In genomic region chr9:122383992-122384461, GRCh38 we compare ENCODE assay signal across 12 cellular contexts. TPM values are rescaled to one million over a fixed set of nuclear protein-coding genes. Genes with fewer than 3 reads are reported as not detected.
DNase-seq lines count a peak whose midpoint lies in the region; ATAC-seq, FAIRE-seq and TF ChIP-seq lines count a peak whose summit lies in the region.
"Had no signal": no experiment of that assay in that cellular context is flagged by ENCODE, and none has a peak within 500 bp of the region (broad histone marks: within the 10 kb centered on the region; RNA-seq: fewer than 3 reads in every experiment).

No MANE protein-coding gene starts in this region.

- H3K27ac ChIP-seq in BLaER1 (no peak overlapping the region; the same call in 1 of the 2 replicates), HepG2 (ENCODE audit: extremely low read length, insufficient read depth, low read length) (no peak overlapping the region)
- H3K27ac ChIP-seq: brain microvascular endothelial cell had no signal

- no peak for ATAC-seq in HepG2

- DNase-seq in HFF-Myc (ENCODE audit: extremely low read depth, low read depth): peak; percentile 81
- DNase-seq in bronchial epithelial cell (ENCODE audit: low read depth): peak; percentile 77
- no peak for DNase-seq in HepG2 (ENCODE audit: low spot score)
- DNase-seq in GM10248 (ENCODE audit: extremely low spot score): no peak
- no peak for DNase-seq in NCI-H2029 (lab: John Stamatoyannopoulos, UW)
- no peak for DNase-seq in activated gamma-delta T cell (lab: John Stamatoyannopoulos, UW)
- no peak for DNase-seq in stimulated activated naive CD4-positive, alpha-beta T cell (lab: John Stamatoyannopoulos, UW)
- DNase-seq: activated T-cell treated with anti-CD3 and anti-CD28 coated beads, Interleukin-2, amount 50 U/mL, for 24 hours; brain microvascular endothelial cell; Kasumi-1 had no signal

- TF ChIP-seq CTCF in HFF-Myc (IDR thresholded peaks at IDR 0.05; ENCODE audit: low read depth, low read length, missing control alignments) (no peak), bronchial epithelial cell (IDR thresholded peaks at IDR 0.05; ENCODE audit: insufficient read depth, low read length, severe bottlenecking) (no peak), HepG2 (CRISPR knock-in tag; IDR thresholded peaks at IDR 0.05) (no peak), GM10248 (IDR thresholded peaks at IDR 0.05; ENCODE audit: control extremely low read depth, extremely low read depth, low read depth, missing control alignments) (no peak)

- 0% methylated on average over 1 of the region's 7 CpGs for WGBS in HepG2 (ENCODE audit: low lambda C conversion rate)

- H3K36me3 ChIP-seq in BLaER1 (peaks cover 5% of the 10 kb centered on the region), bronchial epithelial cell (ENCODE audit: control insufficient read depth, insufficient read depth, low read length) (no peaks in the 10 kb centered on the region), HepG2 (replicated peaks in 1 of 2; ENCODE audit: control insufficient read depth in 1 of 2, insufficient read depth in 2 of 2, low read length in 2 of 2) (no peaks in the 10 kb centered on the region)
- H3K36me3 ChIP-seq: brain microvascular endothelial cell had no signal

- H4K20me1 ChIP-seq in BLaER1: no peaks in the 10 kb centered on the region
- H4K20me1 ChIP-seq in HepG2 (ENCODE audit: insufficient read depth, low read length): no peaks in the 10 kb centered on the region

- no peak overlapping the region for H2AFZ ChIP-seq in HepG2 (ENCODE audit: low read length)

- peaks cover 14% of the 10 kb centered on the region for H3K9me3 ChIP-seq in BLaER1
- peaks cover 11% of the 10 kb centered on the region for H3K9me3 ChIP-seq in HepG2 (ENCODE audit: low read length)

- H3K4me3 ChIP-seq in BLaER1 (no peak overlapping the region), HFF-Myc (replicated peaks; ENCODE audit: low read depth, low read length) (no peak overlapping the region), bronchial epithelial cell (ENCODE audit: low read depth, low read length) (no peak overlapping the region), HepG2 (replicated peaks in 1 of 3; ENCODE audit: insufficient read depth in 1 of 3, low read depth in 2 of 3, low read length in 3 of 3) (no peak overlapping the region)

- H3K9ac ChIP-seq in BLaER1: no peak overlapping the region
- no peak overlapping the region for H3K9ac ChIP-seq in HepG2 (ENCODE audit: insufficient read depth, low read depth, low read length)

- TF ChIP-seq EP300 in HepG2 (IDR thresholded peaks at IDR 0.05; ENCODE audit: low read depth in 2 of 2, low read length in 2 of 2) (no peak), HepG2 (CRISPR knock-in tag; IDR thresholded peaks at IDR 0.05; ENCODE audit: borderline replicate concordance) (no peak)

- POLR2A ChIA-PET in HepG2 (lab: Yijun Ruan, JAX) (no interaction called here), GM10248 (lab: Yijun Ruan, JAX) (no interaction called here)

- intact Hi-C loops in HepG2 (cut with micrococcal nuclease; ENCODE audit: unreplicated experiment): no loop called here

- H3K4me2 ChIP-seq in BLaER1 (peak overlapping the region; percentile 31), HepG2 (ENCODE audit: low read depth, low read length) (no peak overlapping the region)

- no peak for TF ChIP-seq RAD21 in HepG2 (CRISPR knock-in tag; IDR thresholded peaks at IDR 0.05)

- FAIRE-seq in bronchial epithelial cell (lab: Jason Lieb, UNC) (no peak), HepG2 (lab: Jason Lieb, UNC) (no peak)
- FAIRE-seq: GM12891 had no signal

- no peaks in the 10 kb centered on the region for H3K27me3 ChIP-seq in BLaER1
- H3K27me3 ChIP-seq in bronchial epithelial cell (ENCODE audit: control insufficient read depth, insufficient read depth, low read length): no peaks in the 10 kb centered on the region
- H3K27me3 ChIP-seq in HepG2 (ENCODE audit: control insufficient read depth in 1 of 2, insufficient read depth in 2 of 2, low read length in 2 of 2): peaks cover 2 to 7% of the 10 kb centered on the region in 2 experiments; a peak in 2 of 5 replicates
- H3K27me3 ChIP-seq: brain microvascular endothelial cell had no signal

- H3K79me2 ChIP-seq in HepG2 (ENCODE audit: insufficient read depth, low read length): no peaks in the 10 kb centered on the region

- CTCF ChIA-PET in HepG2 (lab: Yijun Ruan, JAX; ENCODE audit: low intra/inter-chr PET ratio, low total read pairs) (no interaction called here), GM10248 (lab: Yijun Ruan, JAX) (interaction anchor here (2.3 kb wide), 1 partner anchor 10 kb away, joined by 6 read pairs; no protein-coding TSS in a partner anchor)

- H3K4me1 ChIP-seq in BLaER1 (peaks cover 26% of the 10 kb centered on the region), HepG2 (ENCODE audit: insufficient read depth, low read length) (no peaks in the 10 kb centered on the region)

- no peak for TF ChIP-seq POLR2A in HepG2 (IDR thresholded peaks at IDR 0.05; ENCODE audit: insufficient read depth in 1 of 2, low read depth in 2 of 2, low read length in 2 of 2)

- in situ Hi-C loops in HepG2 (cut with HindIII; ENCODE audit: extremely low pct_ligation_motif_present, low pct_unique_long_range_greater_than_20kb): no loop called here

- no TSS peak for BruUV-seq in HepG2 (replicated peaks; lab: Mats Ljungman, UMichigan)

TF ChIP-seq in HepG2, 621 proteins besides CTCF, POLR2A, EP300 and RAD21:
- TF ChIP-seq TRIM22 (IDR thresholded peaks at IDR 0.05): no peak
- no peak for TF ChIP-seq PATZ1 (CRISPR knock-in tag; IDR thresholded peaks at IDR 0.05)
- no peak for TF ChIP-seq CHCHD3 (CRISPR knock-in tag; IDR thresholded peaks at IDR 0.05)
- TF ChIP-seq NFE2L2 (IDR thresholded peaks at IDR 0.05; ENCODE audit: low read length): peak; percentile 85
- TF ChIP-seq MAFK (conservative IDR thresholded peaks at IDR 0.05 in 1 of 2, IDR thresholded peaks at IDR 0.05 in 1 of 2; ENCODE audit: low read length in 2 of 2): 0 out of 4 replicates have a peak, but pooled peaks have one; percentile 19 to 24
TF ChIP-seq in HepG2: peak in this region for 2.

RNA-seq across cellular contexts. Expression of gene PTGS1, which starts 13.2 kb away (rescaled TPM):
- total RNA-seq in bronchial epithelial cell: 0.77 and 1.3 TPM in 2 replicates
- 0.06 and 0.07 TPM in 2 replicates for total RNA-seq in HepG2 (2016; rRNA removed; fragmentation: Illumina TruSeq; extraction: Trizol)
- total RNA-seq in HepG2 (2016; cell fraction: cytosol; rRNA removed; fragmentation: Illumina TruSeq; extraction: Trizol; ENCODE audit: low read depth): not detected in 2 replicates
- total RNA-seq in HepG2 (2016; cell fraction: insoluble cytoplasmic fraction; rRNA removed; fragmentation: Illumina TruSeq; extraction: Trizol): 0.11 TPM in 1 of 2 replicates, not detected in the other
- 0.03 TPM in 1 of 2 replicates, not detected in the other for total RNA-seq in HepG2 (2016; cell fraction: membrane; rRNA removed; fragmentation: Illumina TruSeq; extraction: Trizol)
- total RNA-seq in HepG2 (2016; cell fraction: nucleus; rRNA removed; fragmentation: Illumina TruSeq; extraction: Trizol): not detected in 2 replicates
- polyA plus RNA-seq in HepG2 (2011; rRNA removed): 0.05 and 0.08 TPM in 2 replicates
- 0.06 and 0.15 TPM in 2 replicates for polyA plus RNA-seq in HepG2 (2011; cell fraction: cytosol; rRNA removed)
- 0.09 and 0.10 TPM in 2 replicates for polyA plus RNA-seq in HepG2 (2011; cell fraction: nucleus; rRNA removed)
- polyA plus RNA-seq in HepG2 (2012): 0.07 and 0.08 TPM in 2 replicates
- not detected in 2 replicates for polyA plus RNA-seq in HepG2 (2016; cell fraction: cytosol; fragmentation: Illumina TruSeq; extraction: Trizol; ENCODE audit: low read depth)
- polyA plus RNA-seq in HepG2 (2016; cell fraction: insoluble cytoplasmic fraction; fragmentation: Illumina TruSeq; extraction: Trizol; ENCODE audit: low read depth): not detected in 2 replicates
- polyA plus RNA-seq in HepG2 (2016; cell fraction: membrane; fragmentation: Illumina TruSeq; extraction: Trizol; ENCODE audit: low read depth): 0.08 TPM in 1 of 2 replicates, not detected in the other
- not detected in 2 replicates for polyA plus RNA-seq in HepG2 (2016; cell fraction: nucleus; fragmentation: Illumina TruSeq; extraction: Trizol; ENCODE audit: insufficient read depth, low read depth)
- 0.28 and 8.6 TPM in 2 replicates for polyA minus RNA-seq in HepG2 (2011; rRNA and poly(A)+ RNA removed; ENCODE audit: low replicate concordance)
- not detected in 2 replicates for polyA minus RNA-seq in HepG2 (2011; cell fraction: cytosol; rRNA and poly(A)+ RNA removed)
- 0.12 TPM in 1 of 2 replicates, not detected in the other for polyA minus RNA-seq in HepG2 (2011; cell fraction: nucleus; rRNA and poly(A)+ RNA removed)

Comparison
In these comparisons a context has a peak if more than half of its experiments do, and no peak if none do; other contexts are left out.
1. DNase-seq: peak in HFF-Myc (single experiment) and bronchial epithelial cell (single experiment); none in HepG2 (single experiment), GM10248 (single experiment), NCI-H2029 (single experiment), activated gamma-delta T cell (single experiment) and stimulated activated naive CD4-positive, alpha-beta T cell (0 of 6).